ENCODE assay signal across 3 cellular contexts in the genomic region with DNA sequence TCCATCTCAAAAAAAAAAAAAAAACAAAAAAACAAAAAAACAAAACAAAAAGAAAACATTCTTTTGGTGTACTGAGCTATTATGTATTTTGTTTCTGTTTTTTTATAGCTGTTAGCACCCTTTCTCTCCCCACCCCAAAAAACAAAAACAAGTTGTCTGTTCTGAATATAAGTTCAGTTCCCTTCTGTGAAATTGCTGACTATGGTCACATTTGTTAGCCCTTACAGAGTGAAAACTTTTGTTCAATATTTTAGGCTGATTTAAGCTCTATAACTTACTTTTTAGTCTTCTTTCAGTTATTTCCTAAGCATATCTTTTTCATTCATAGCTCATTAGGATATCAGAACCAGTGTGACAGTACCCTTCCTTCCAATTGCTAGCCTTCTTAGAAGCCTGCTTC.
TF ChIP-seq lines count a peak whose summit lies in the region.

No MANE protein-coding gene starts in this region.

TF ChIP-seq in A549, 52 proteins besides CTCF, POLR2A, EP300 and RAD21:
- TF ChIP-seq HOXA7 (CRISPR knock-in tag; IDR thresholded peaks at IDR 0.05) (no peak), MAFK (IDR thresholded peaks at IDR 0.05; ENCODE audit: partially characterized antibody) (peak; percentile 21), EHF (CRISPR knock-in tag; IDR thresholded peaks at IDR 0.05) (no peak), RFX5 (IDR thresholded peaks at IDR 0.05) (no peak)

TF ChIP-seq in IMR-90, 13 proteins besides CTCF, POLR2A, EP300 and RAD21:
- TF ChIP-seq MAFK (IDR thresholded peaks at IDR 0.05; ENCODE audit: low read depth, low read length) (peak; percentile 63), CHD1 (IDR thresholded peaks at IDR 0.05; ENCODE audit: low read depth, low read length) (no peak)

TF ChIP-seq in H1, 55 proteins besides CTCF, POLR2A, EP300 and RAD21:
- TF ChIP-seq EGR1 (IDR thresholded peaks at IDR 0.05; ENCODE audit: borderline replicate concordance, low read depth, low read length) (no peak), RXRA (IDR thresholded peaks at IDR 0.05; ENCODE audit: insufficient read depth, low read depth, low read length) (no peak), SUZ12 (IDR thresholded peaks at IDR 0.05; ENCODE audit: low read length) (no peak), JUND (IDR thresholded peaks at IDR 0.05; ENCODE audit: low read length) (no peak), GTF2F1 (IDR thresholded peaks at IDR 0.05; ENCODE audit: borderline replicate concordance, low read depth, low read length) (no peak), POLR2AphosphoS5 (IDR thresholded peaks at IDR 0.05; ENCODE audit: low read depth, low read length) (no peak), ASH2L (IDR thresholded peaks at IDR 0.05; ENCODE audit: low read length) (no peak), CHD1 (IDR thresholded peaks at IDR 0.05; ENCODE audit: low read depth, low read length) (no peak), KDM1A (IDR thresholded peaks at IDR 0.05; ENCODE audit: borderline replicate concordance, low read length) (no peak), SIN3A (conservative IDR thresholded peaks at IDR 0.05 in 1 of 2, IDR thresholded peaks at IDR 0.05 in 1 of 2; ENCODE audit: low read depth in 1 of 2, low read length in 2 of 2) (no peak), JUN (IDR thresholded peaks at IDR 0.05; ENCODE audit: low read depth, low read length) (no peak), SIX5 (IDR thresholded peaks at IDR 0.05; ENCODE audit: low read depth, low read length) (no peak), TCF12 (IDR thresholded peaks at IDR 0.05; ENCODE audit: low read depth, low read length) (no peak), CTBP2 (IDR thresholded peaks at IDR 0.05; ENCODE audit: borderline replicate concordance, insufficient read depth, insufficient read length, low read length) (no peak)
